Comparison of ENCODE assay signal across 11 cellular contexts in genomic region chr10:100340948-100341847, GRCh38. TPM values are rescaled to one million over a fixed set of nuclear protein-coding genes. Genes with fewer than 3 reads are reported as not detected.
DNase-seq lines count a peak whose midpoint lies in the region; TF ChIP-seq lines count a peak whose summit lies in the region.
"Had no signal": no experiment of that assay in that cellular context is flagged by ENCODE, and none has a peak within 500 bp of the region (broad histone marks: within the 10 kb centered on the region; RNA-seq: fewer than 3 reads in every experiment).

No MANE protein-coding gene starts in this region.

- POLR2A ChIA-PET in activated CD4-positive, alpha-beta T cell treated with anti-CD3 and anti-CD28 coated beads, Interleukin-2, amount 10 ng/mL, durations not matched to agents 7 days and 5 days (lab: Charles Lee): interaction anchor here (0.9 kb wide), 1 partner anchor 168 kb away, joined by 3 read pairs; no protein-coding TSS in a partner anchor

- H3K4me3 ChIP-seq in fibroblast of the aortic adventitia (ENCODE audit: low read depth, low read length): no peak overlapping the region

- H3K27ac Mint-ChIP-seq in activated CD4-positive, alpha-beta T cell treated with anti-CD3 and anti-CD28 coated beads, Interleukin-2, amount 10 ng/mL, durations not matched to agents 24 days and 14 days: peak overlapping the region; percentile 41
- no peak overlapping the region for H3K27ac Mint-ChIP-seq in activated CD4-positive, alpha-beta T cell treated with anti-CD3 and anti-CD28 coated beads, Interleukin-2, amount 10 ng/mL, durations not matched to agents 7 days and 5 days
- peak overlapping the region; percentile 6 to 32 (median 14) for H3K27ac Mint-ChIP-seq in nephron
- H3K27ac Mint-ChIP-seq in type B pancreatic cell: peak overlapping the region; percentile 55
- H3K27ac Mint-ChIP-seq: immature natural killer cell had no signal

- DNase-seq in activated CD4-positive, alpha-beta T cell treated with anti-CD3 and anti-CD28 coated beads, Interleukin-2, amount 10 ng/mL, durations not matched to agents 24 days and 14 days: no peak
- DNase-seq in activated CD4-positive, alpha-beta T cell treated with anti-CD3 and anti-CD28 coated beads, Interleukin-2, amount 10 ng/mL, durations not matched to agents 7 days and 5 days: no peak
- DNase-seq in fibroblast of the aortic adventitia (ENCODE audit: low read depth) (peak; percentile 44), type B pancreatic cell (ENCODE audit: extremely low spot score, unreplicated experiment) (no peak), T1000 (lab: John Stamatoyannopoulos, UW) (no peak), GM13977 (ENCODE audit: low spot score) (no peak), activated T-cell treated with anti-CD3 and anti-CD28 coated beads for 4 hours (no peak)
- DNase-seq: activated CD8-positive, alpha-beta memory T cell treated with anti-CD3 and anti-CD28 coated beads, Interleukin-2, amount 50 U/mL, for 4 hours; immature natural killer cell had no signal

- in situ Hi-C loops in GM13977 (cut with MboI; ENCODE audit: low pct_unique_long_range_greater_than_20kb, low sequenced_read_pairs, unreplicated experiment): loop anchor here (10.0 kb wide), 1 partner anchor 94 kb away; no protein-coding TSS in a partner anchor

- peaks cover 41% of the 10 kb centered on the region for H3K4me1 Mint-ChIP-seq in activated CD4-positive, alpha-beta T cell treated with anti-CD3 and anti-CD28 coated beads, Interleukin-2, amount 10 ng/mL, durations not matched to agents 24 days and 14 days
- H3K4me1 Mint-ChIP-seq in activated CD4-positive, alpha-beta T cell treated with anti-CD3 and anti-CD28 coated beads, Interleukin-2, amount 10 ng/mL, durations not matched to agents 7 days and 5 days: peaks cover 36% of the 10 kb centered on the region
- peaks cover 19% of the 10 kb centered on the region for H3K4me1 Mint-ChIP-seq in nephron
- H3K4me1 Mint-ChIP-seq in type B pancreatic cell (ENCODE audit: unreplicated experiment): peaks cover 39% of the 10 kb centered on the region

- H3K4me3 Mint-ChIP-seq in activated CD4-positive, alpha-beta T cell treated with anti-CD3 and anti-CD28 coated beads, Interleukin-2, amount 10 ng/mL, durations not matched to agents 24 days and 14 days: no peak overlapping the region
- no peak overlapping the region for H3K4me3 Mint-ChIP-seq in activated CD4-positive, alpha-beta T cell treated with anti-CD3 and anti-CD28 coated beads, Interleukin-2, amount 10 ng/mL, durations not matched to agents 7 days and 5 days
- peak overlapping the region in 1 of 3 experiments; percentile 12 for H3K4me3 Mint-ChIP-seq in nephron
- H3K4me3 Mint-ChIP-seq in type B pancreatic cell: no peak overlapping the region

- no peaks in the 10 kb centered on the region for H3K9me3 Mint-ChIP-seq in activated CD4-positive, alpha-beta T cell treated with anti-CD3 and anti-CD28 coated beads, Interleukin-2, amount 10 ng/mL, durations not matched to agents 24 days and 14 days
- no peaks in the 10 kb centered on the region for H3K9me3 Mint-ChIP-seq in activated CD4-positive, alpha-beta T cell treated with anti-CD3 and anti-CD28 coated beads, Interleukin-2, amount 10 ng/mL, durations not matched to agents 7 days and 5 days
- no peaks in the 10 kb centered on the region for H3K9me3 Mint-ChIP-seq in nephron
- H3K9me3 Mint-ChIP-seq in type B pancreatic cell: no peaks in the 10 kb centered on the region
- H3K9me3 Mint-ChIP-seq: immature natural killer cell had no signal

- H3K27me3 Mint-ChIP-seq in activated CD4-positive, alpha-beta T cell treated with anti-CD3 and anti-CD28 coated beads, Interleukin-2, amount 10 ng/mL, durations not matched to agents 24 days and 14 days: no peaks in the 10 kb centered on the region
- no peaks in the 10 kb centered on the region for H3K27me3 Mint-ChIP-seq in activated CD4-positive, alpha-beta T cell treated with anti-CD3 and anti-CD28 coated beads, Interleukin-2, amount 10 ng/mL, durations not matched to agents 7 days and 5 days
- H3K27me3 Mint-ChIP-seq in nephron (ENCODE audit: low read depth): peaks cover 8% of the 10 kb centered on the region
- peaks cover 2% of the 10 kb centered on the region for H3K27me3 Mint-ChIP-seq in type B pancreatic cell

- TF ChIP-seq CTCF in fibroblast of the aortic adventitia (IDR thresholded peaks at IDR 0.05; ENCODE audit: insufficient read depth, low read length) (no peak), nephron (IDR thresholded peaks at IDR 0.05; ENCODE audit: unreplicated experiment in 3 of 3) (no peak), type B pancreatic cell (conservative IDR thresholded peaks at IDR 0.05) (no peak), GM13977 (IDR thresholded peaks at IDR 0.05; ENCODE audit: extremely low read depth, insufficient read depth, missing control alignments) (no peak)

- CTCF ChIA-PET in activated CD4-positive, alpha-beta T cell treated with anti-CD3 and anti-CD28 coated beads, Interleukin-2, amount 10 ng/mL, durations not matched to agents 7 days and 5 days (lab: Charles Lee): interaction anchor here (0.8 to 2.1 kb wide), 9 partner anchors 8 to 177 kb away, joined by 3 to 11 read pairs (median 3); no protein-coding TSS in a partner anchor

- peaks cover 2% of the 10 kb centered on the region for H3K36me3 Mint-ChIP-seq in activated CD4-positive, alpha-beta T cell treated with anti-CD3 and anti-CD28 coated beads, Interleukin-2, amount 10 ng/mL, durations not matched to agents 24 days and 14 days (ENCODE audit: low read depth)
- no peaks in the 10 kb centered on the region for H3K36me3 Mint-ChIP-seq in activated CD4-positive, alpha-beta T cell treated with anti-CD3 and anti-CD28 coated beads, Interleukin-2, amount 10 ng/mL, durations not matched to agents 7 days and 5 days (ENCODE audit: low read depth)
- H3K36me3 Mint-ChIP-seq in nephron (ENCODE audit: low read depth) (no peaks in the 10 kb centered on the region), type B pancreatic cell (no peaks in the 10 kb centered on the region)
- H3K36me3 Mint-ChIP-seq: immature natural killer cell had no signal

- intact Hi-C loops in activated CD4-positive, alpha-beta T cell treated with anti-CD3 and anti-CD28 coated beads, Interleukin-2, amount 10 ng/mL, durations not matched to agents 24 days and 14 days (cut with micrococcal nuclease): loop anchor here (10.0 kb wide), 1 partner anchor 574 kb away; the partner anchor contains the start of gene SLF2

RNA-seq across cellular contexts. Expression of gene SCD, which starts 5.8 kb away (rescaled TPM):
- 252 and 256 TPM in 2 replicates for total RNA-seq in activated CD4-positive, alpha-beta T cell treated with anti-CD3 and anti-CD28 coated beads, Interleukin-2, amount 10 ng/mL, durations not matched to agents 24 days and 14 days
- total RNA-seq in activated CD4-positive, alpha-beta T cell treated with anti-CD3 and anti-CD28 coated beads, Interleukin-2, amount 10 ng/mL, durations not matched to agents 7 days and 5 days: 100 to 1,000 TPM; 117 to 129 TPM
- total RNA-seq in fibroblast of the aortic adventitia (ENCODE audit: low replicate concordance): 99.9 and 283 TPM in 2 replicates
- 242 and 255 TPM in 2 replicates for total RNA-seq in type B pancreatic cell (ENCODE audit: low replicate concordance)

RNA-seq across cellular contexts. Expression of gene PKD2L1, which starts 11.2 kb away (rescaled TPM):
- 0.17 TPM in 1 of 2 replicates, not detected in the other for total RNA-seq in activated CD4-positive, alpha-beta T cell treated with anti-CD3 and anti-CD28 coated beads, Interleukin-2, amount 10 ng/mL, durations not matched to agents 24 days and 14 days
- not detected for total RNA-seq in activated CD4-positive, alpha-beta T cell treated with anti-CD3 and anti-CD28 coated beads, Interleukin-2, amount 10 ng/mL, durations not matched to agents 7 days and 5 days
- not detected in 2 replicates for total RNA-seq in fibroblast of the aortic adventitia (ENCODE audit: low replicate concordance)
- 0.26 TPM in 1 of 2 replicates, not detected in the other for total RNA-seq in type B pancreatic cell (ENCODE audit: low replicate concordance)
- total RNA-seq: dermis microvascular lymphatic vessel endothelial cell had no signal

RNA-seq across cellular contexts. Expression of gene BLOC1S2, which starts 54.7 kb away (rescaled TPM):
- 62.0 and 62.5 TPM in 2 replicates for total RNA-seq in activated CD4-positive, alpha-beta T cell treated with anti-CD3 and anti-CD28 coated beads, Interleukin-2, amount 10 ng/mL, durations not matched to agents 24 days and 14 days
- total RNA-seq in activated CD4-positive, alpha-beta T cell treated with anti-CD3 and anti-CD28 coated beads, Interleukin-2, amount 10 ng/mL, durations not matched to agents 7 days and 5 days: 10 to 100 TPM; 42.1 to 46.9 TPM
- 56.8 and 68.8 TPM in 2 replicates for total RNA-seq in fibroblast of the aortic adventitia (ENCODE audit: low replicate concordance)
- 39.5 and 59.3 TPM in 2 replicates for total RNA-seq in type B pancreatic cell (ENCODE audit: low replicate concordance)
